Comparison of ENCODE assay signal across 8 cellular contexts in genomic region chr14:56555921-56556570, GRCh38. TPM values are rescaled to one million over a fixed set of nuclear protein-coding genes. Genes with fewer than 3 reads are reported as not detected.
A peak's percentile ranks its signal among the peaks of the same experiment; 100 is the strongest.
DNase-seq lines count a peak whose midpoint lies in the region; ATAC-seq, FAIRE-seq and TF ChIP-seq lines count a peak whose summit lies in the region.

No MANE protein-coding gene starts in this region.

- no peak overlapping the region for H3K9ac ChIP-seq in NT2/D1 (ENCODE audit: insufficient read length, low read depth)

- no peaks in the 10 kb centered on the region for H3K9me3 ChIP-seq in BE2C
- no peaks in the 10 kb centered on the region for H3K9me3 ChIP-seq in NT2/D1 (ENCODE audit: insufficient read depth, low read length)

- ATAC-seq in GM21423 (IDR thresholded peaks at IDR 0.05; ENCODE audit: unreplicated experiment): no peak

- TF ChIP-seq CTCF in BE2C (IDR thresholded peaks at IDR 0.05; ENCODE audit: low read depth, low read length): peak; percentile 80
- peak; percentile 47 for TF ChIP-seq CTCF in HFF-Myc (IDR thresholded peaks at IDR 0.05; ENCODE audit: low read depth, low read length, missing control alignments)
- peak; percentile 68 for TF ChIP-seq CTCF in fibroblast of the aortic adventitia (IDR thresholded peaks at IDR 0.05; ENCODE audit: insufficient read depth, low read length)

- H3K4me1 ChIP-seq in BE2C (no peaks in the 10 kb centered on the region), NT2/D1 (ENCODE audit: insufficient read depth, insufficient read length) (no peaks in the 10 kb centered on the region)

- FAIRE-seq in urothelium cell line (lab: Jason Lieb, UNC): peak; percentile 40

- DNase-seq in BE2C (no peak), HFF-Myc (ENCODE audit: extremely low read depth, low read depth) (no peak), NT2/D1 (ENCODE audit: low read depth, low spot score) (peak; percentile 36), fibroblast of the aortic adventitia (ENCODE audit: low read depth) (peak; percentile 59), urothelium cell line (ENCODE audit: low spot score) (peak; percentile 67), NK-92 (lab: John Stamatoyannopoulos, UW; ENCODE audit: unreplicated experiment) (no peak)
- DNase-seq in stimulated activated CD4-positive, alpha-beta T cell treated with anti-CD3 and anti-CD28 coated beads, Interleukin-15, amount 100 ng/mL, for 24 hours: no peak

- peaks cover 71% of the 10 kb centered on the region for H3K27me3 ChIP-seq in BE2C
- no peaks in the 10 kb centered on the region for H3K27me3 ChIP-seq in NT2/D1 (ENCODE audit: insufficient read depth, insufficient read length)

- H3K36me3 ChIP-seq in BE2C: no peaks in the 10 kb centered on the region
- no peaks in the 10 kb centered on the region for H3K36me3 ChIP-seq in NT2/D1 (ENCODE audit: insufficient read depth, insufficient read length, low read length)

- H3K4me3 ChIP-seq in BE2C (ENCODE audit: low read depth, low read length): no peak overlapping the region
- H3K4me3 ChIP-seq in HFF-Myc (replicated peaks; ENCODE audit: low read depth, low read length): no peak overlapping the region
- H3K4me3 ChIP-seq in NT2/D1 (ENCODE audit: insufficient read length, low read depth): no peak overlapping the region
- no peak overlapping the region for H3K4me3 ChIP-seq in fibroblast of the aortic adventitia (ENCODE audit: low read depth, low read length)

RNA-seq across cellular contexts. Expression of gene TMEM260, which starts 23.6 kb away (rescaled TPM):
- 10.5 TPM for polyA plus RNA-seq in BE2C (2012; ENCODE audit: insufficient read depth, insufficient read length, low read depth)
- total RNA-seq in fibroblast of the aortic adventitia (ENCODE audit: low replicate concordance): 6.4 and 19.1 TPM in 2 replicates

Comparison
In these comparisons a context has a peak if more than half of its experiments do, and no peak if none do; other contexts are left out.
1. DNase-seq: peak in NT2/D1 (single experiment), fibroblast of the aortic adventitia (single experiment) and urothelium cell line (single experiment); none in BE2C (single experiment), HFF-Myc (single experiment), stimulated activated CD4-positive, alpha-beta T cell treated with anti-CD3 and anti-CD28 coated beads, Interleukin-15, amount 100 ng/mL, for 24 hours (single experiment) and NK-92 (single experiment).
2. Peak in every context shown above with its lines, with median percentiles within 50 percentile points of each other: CTCF ChIP-seq.